9 cellular contexts compared by ENCODE assay signal in genomic region chr6:5892669-5893068, GRCh38.
DNase-seq lines count a peak whose midpoint lies in the region; ATAC-seq and TF ChIP-seq lines count a peak whose summit lies in the region.
"Had no signal": no experiment of that assay in that cellular context is flagged by ENCODE, and none has a peak within 500 bp of the region (broad histone marks: within the 10 kb centered on the region; RNA-seq: fewer than 3 reads in every experiment).

No MANE protein-coding gene starts in this region.

- CTCF ChIA-PET in Panc1 (lab: Charles Lee): interaction anchor here (0.6 kb wide), 1 partner anchor 105 kb away, joined by 3 read pairs; no protein-coding TSS in a partner anchor

- ATAC-seq in GM18909 (IDR thresholded peaks at IDR 0.05; ENCODE audit: poor library complexity, unreplicated experiment) (peak; percentile 10), Panc1 (no peak), psoas muscle (no peak), GM19463 (IDR thresholded peaks at IDR 0.05; ENCODE audit: unreplicated experiment) (no peak)

- no peaks in the 10 kb centered on the region for H3K9me3 ChIP-seq in Panc1 (ENCODE audit: control insufficient read depth, insufficient read depth, low read depth, low read length)
- H3K9me3 ChIP-seq in esophagus squamous epithelium: no peaks in the 10 kb centered on the region
- H3K9me3 ChIP-seq in psoas muscle: no peaks in the 10 kb centered on the region
- H3K9me3 ChIP-seq: body of pancreas had no signal

- BruUV-seq in Panc1 (replicated peaks; lab: Mats Ljungman, UMichigan): no TSS peak

- DNase-seq in Panc1 (ENCODE audit: low read depth, low spot score) (no peak), esophagus squamous epithelium (lab: John Stamatoyannopoulos, UW) (no peak), psoas muscle (no peak), NOMO-1 treated with DMSO at 0.1 percent for 48 hours (lab: John Stamatoyannopoulos, UW; ENCODE audit: unreplicated experiment) (no peak)
- DNase-seq in effector CD4-positive, alpha-beta T cell: no peak
- DNase-seq: NCI-H82 had no signal

- H3K27ac ChIP-seq in Panc1 (ENCODE audit: low read length): 0 out of 2 replicates have a peak overlapping the region, but pooled peaks have one; percentile 31
- H3K27ac ChIP-seq in esophagus squamous epithelium: peak overlapping the region; percentile 57 to 68 (median 64)
- H3K27ac ChIP-seq in psoas muscle: no peak overlapping the region

- H3K27me3 ChIP-seq in Panc1 (ENCODE audit: control insufficient read depth, insufficient read depth, low read length) (no peaks in the 10 kb centered on the region), esophagus squamous epithelium (no peaks in the 10 kb centered on the region), psoas muscle (ENCODE audit: insufficient read depth in 3 of 3, low read length in 2 of 3) (no peaks in the 10 kb centered on the region)
- H3K27me3 ChIP-seq: body of pancreas had no signal

- POLR2A ChIA-PET in Panc1 (lab: Charles Lee): no interaction called here

- 80 to 94% methylated on average over 6 of the region's 6 CpGs for WGBS in esophagus squamous epithelium, 2 donors
- WGBS in psoas muscle, 3 donors: 77 to 78% (median 78%) methylated on average over 6 of the region's 6 CpGs

- H3K4me1 ChIP-seq in Panc1 (ENCODE audit: control insufficient read depth, insufficient read depth, low read length) (no peaks in the 10 kb centered on the region), esophagus squamous epithelium (no peaks in the 10 kb centered on the region), psoas muscle (no peaks in the 10 kb centered on the region)
- H3K4me1 ChIP-seq: body of pancreas had no signal

- peak overlapping the region; percentile 27 to 34; a peak in 3 of 4 replicates for H3K4me3 ChIP-seq in Panc1 (ENCODE audit: low read depth in 2 of 2, low read length in 2 of 2)
- peak overlapping the region in 3 of 4 donors; percentile 22 to 55 (median 39) for H3K4me3 ChIP-seq in esophagus squamous epithelium
- H3K4me3 ChIP-seq in psoas muscle: peak overlapping the region; percentile 48
- H3K4me3 ChIP-seq: body of pancreas had no signal

- in situ Hi-C loops in Panc1 (cut with HindIII; ENCODE audit: low pct_unique_long_range_greater_than_20kb, low sequenced_read_pairs): no loop called here

- intact Hi-C loops in Panc1 (cut with micrococcal nuclease; ENCODE audit: unreplicated experiment): no loop called here
- intact Hi-C loops in esophagus squamous epithelium (cut with DNase I): no loop called here
- intact Hi-C loops in psoas muscle (cut with DNase I): loop anchor here in 1 of 2 donors (2.0 kb wide), 1 partner anchor 76 kb away; no protein-coding TSS in a partner anchor

- TF ChIP-seq CTCF in Panc1 (IDR thresholded peaks at IDR 0.05) (no peak), esophagus squamous epithelium (IDR thresholded peaks at IDR 0.05) (no peak), psoas muscle (IDR thresholded peaks at IDR 0.05) (no peak)

- TF ChIP-seq POLR2A in esophagus squamous epithelium (IDR thresholded peaks at IDR 0.05): no peak

- no peaks in the 10 kb centered on the region for H3K36me3 ChIP-seq in Panc1 (ENCODE audit: control insufficient read depth, insufficient read depth, low read length)
- no peaks in the 10 kb centered on the region for H3K36me3 ChIP-seq in esophagus squamous epithelium
- H3K36me3 ChIP-seq in psoas muscle (ENCODE audit: insufficient read depth in 1 of 2, low read depth in 1 of 2): no peaks in the 10 kb centered on the region
